8 cellular contexts compared by ENCODE assay signal in genomic region chr6:24402697-24403500, GRCh38. TPM values are rescaled to one million over a fixed set of nuclear protein-coding genes. Genes with fewer than 3 reads are reported as not detected.
DNase-seq lines count a peak whose midpoint lies in the region; ATAC-seq and TF ChIP-seq lines count a peak whose summit lies in the region.

MRS2 (plus strand) TSS chr6:24402936; CDS start chr6:24403047, 111 bp downstream.

- H3K27me3 Mint-ChIP-seq in activated T-helper 2 cell treated with anti-CD3 and anti-CD28 coated beads, Interferon-gamma antibody, Interleukin-2, Interleukin-4, amounts not matched to agents 10 μg/mL and 5 μg/mL and 100 μg/mL, durations not matched to agents 14 hours and 24 hours and 36 hours (ENCODE audit: low read depth) = peaks cover 22% of the 10 kb centered on the region
- peaks cover 15 to 28% (median 20%) of the 10 kb centered on the region in 5 donors for H3K27me3 Mint-ChIP-seq in naive thymus-derived CD8-positive, alpha-beta T cell

- H3K36me3 ChIP-seq in KOPT-K1 (ENCODE audit: insufficient read depth, low read length) = peaks cover 13% of the 10 kb centered on the region

- peak; percentile 86 for DNase-seq in Daoy (ENCODE audit: low read depth)
- DNase-seq in RPMI8226 = peak; percentile 95
- DNase-seq in activated T-helper 2 cell treated with anti-CD3 and anti-CD28 coated beads, Interferon-gamma antibody, Interleukin-2, Interleukin-4, amounts not matched to agents 10 μg/mL and 5 μg/mL and 100 μg/mL, durations not matched to agents 14 hours and 24 hours and 36 hours (ENCODE audit: low spot score) = peak; percentile 74
- peak; percentile 62 for DNase-seq in fibroblast of mammary gland (ENCODE audit: low read depth)
- peak; percentile 66 to 89 (median 78) for DNase-seq in naive thymus-derived CD8-positive, alpha-beta T cell
- DNase-seq in stimulated activated naive CD4-positive, alpha-beta T cell (lab: John Stamatoyannopoulos, UW) = peak; percentile 59 to 76 (median 64)

- peak within 1 kb of the TSS; percentile 83 for H3K27ac Mint-ChIP-seq in activated T-helper 2 cell treated with anti-CD3 and anti-CD28 coated beads, Interferon-gamma antibody, Interleukin-2, Interleukin-4, amounts not matched to agents 10 μg/mL and 5 μg/mL and 100 μg/mL, durations not matched to agents 14 hours and 24 hours and 36 hours
- H3K27ac Mint-ChIP-seq in naive thymus-derived CD8-positive, alpha-beta T cell = peak within 1 kb of the TSS; percentile 78 to 97 (median 88)

- TF ChIP-seq CTCF in fibroblast of mammary gland (conservative IDR thresholded peaks at IDR 0.05; ENCODE audit: control insufficient read depth, insufficient read depth, low read depth, low read length) = no peak

- peak within 1 kb of the TSS; percentile 80 for H3K4me3 ChIP-seq in fibroblast of mammary gland (ENCODE audit: control insufficient read depth, low read depth, low read length)

- peak within 1 kb of the TSS; percentile 99 for H3K4me3 Mint-ChIP-seq in activated T-helper 2 cell treated with anti-CD3 and anti-CD28 coated beads, Interferon-gamma antibody, Interleukin-2, Interleukin-4, amounts not matched to agents 10 μg/mL and 5 μg/mL and 100 μg/mL, durations not matched to agents 14 hours and 24 hours and 36 hours (ENCODE audit: low read depth)
- H3K4me3 Mint-ChIP-seq in naive thymus-derived CD8-positive, alpha-beta T cell = peak within 1 kb of the TSS; percentile 87 to 99 (median 97)

- peaks cover 25% of the 10 kb centered on the region for H3K4me1 Mint-ChIP-seq in activated T-helper 2 cell treated with anti-CD3 and anti-CD28 coated beads, Interferon-gamma antibody, Interleukin-2, Interleukin-4, amounts not matched to agents 10 μg/mL and 5 μg/mL and 100 μg/mL, durations not matched to agents 14 hours and 24 hours and 36 hours (ENCODE audit: low read depth)
- peaks cover 6 to 35% (median 23%) of the 10 kb centered on the region in 4 donors for H3K4me1 Mint-ChIP-seq in naive thymus-derived CD8-positive, alpha-beta T cell

- H3K27ac ChIP-seq in KOPT-K1 (ENCODE audit: low read depth, low read length, poor library complexity, severe bottlenecking) = peak within 1 kb of the TSS; percentile 58

- POLR2A ChIA-PET in naive thymus-derived CD8-positive, alpha-beta T cell (lab: Charles Lee) = no interaction called here

- no peaks in the 10 kb centered on the region for H3K9me3 Mint-ChIP-seq in activated T-helper 2 cell treated with anti-CD3 and anti-CD28 coated beads, Interferon-gamma antibody, Interleukin-2, Interleukin-4, amounts not matched to agents 10 μg/mL and 5 μg/mL and 100 μg/mL, durations not matched to agents 14 hours and 24 hours and 36 hours
- no peaks in the 10 kb centered on the region for H3K9me3 Mint-ChIP-seq in naive thymus-derived CD8-positive, alpha-beta T cell

- intact Hi-C loops in activated T-helper 2 cell treated with anti-CD3 and anti-CD28 coated beads, Interferon-gamma antibody, Interleukin-2, Interleukin-4, amounts not matched to agents 10 μg/mL and 5 μg/mL and 100 μg/mL, durations not matched to agents 14 hours and 24 hours and 36 hours (cut with micrococcal nuclease) = loop anchor here (2.0 kb wide), 1 partner anchor 92 kb away; the partner anchor contains the start of gene ALDH5A1

- no peaks in the 10 kb centered on the region for H3K9me3 ChIP-seq in KOPT-K1 (ENCODE audit: insufficient read depth, low read length, poor library complexity, severe bottlenecking)

- ATAC-seq in GM21825 (IDR thresholded peaks at IDR 0.05; ENCODE audit: unreplicated experiment) = peak; percentile 95
- ATAC-seq in naive thymus-derived CD8-positive, alpha-beta T cell = peak; percentile 92 to 97

- H3K36me3 Mint-ChIP-seq in activated T-helper 2 cell treated with anti-CD3 and anti-CD28 coated beads, Interferon-gamma antibody, Interleukin-2, Interleukin-4, amounts not matched to agents 10 μg/mL and 5 μg/mL and 100 μg/mL, durations not matched to agents 14 hours and 24 hours and 36 hours (ENCODE audit: low read depth) = peaks cover 23% of the 10 kb centered on the region
- H3K36me3 Mint-ChIP-seq in naive thymus-derived CD8-positive, alpha-beta T cell = peaks cover 4 to 25% (median 6%) of the 10 kb centered on the region in 3 donors

RNA-seq across cellular contexts. Expression of gene MRS2, which starts in this region (rescaled TPM):
- 39.1 and 46.7 TPM in 2 replicates for total RNA-seq in Daoy (2014; rRNA removed; shearing (Covaris generic))
- 30.5 and 31.1 TPM in 2 replicates for total RNA-seq in activated T-helper 2 cell treated with anti-CD3 and anti-CD28 coated beads, Interferon-gamma antibody, Interleukin-2, Interleukin-4, amounts not matched to agents 10 μg/mL and 5 μg/mL and 100 μg/mL, durations not matched to agents 14 hours and 24 hours and 36 hours
- 10 to 100 TPM; 21.9 to 22.1 TPM for total RNA-seq in naive thymus-derived CD8-positive, alpha-beta T cell
- polyA plus RNA-seq in naive thymus-derived CD8-positive, alpha-beta T cell = 10 to 100 TPM; 13.2 to 19.7 (median 16.1) TPM

Comparison
In these comparisons a context has a peak if more than half of its experiments do, and no peak if none do; other contexts are left out.
1. Peak in every context shown above with its lines: DNase-seq, ATAC-seq, H3K4me3 ChIP-seq and H3K27ac ChIP-seq.